In genomic region chr2:215311625-215312394, GRCh38 we compare ENCODE assay signal across 8 cellular contexts. TPM values are rescaled to one million over a fixed set of nuclear protein-coding genes. Genes with fewer than 3 reads are reported as not detected.
DNase-seq lines count a peak whose midpoint lies in the region; ATAC-seq and TF ChIP-seq lines count a peak whose summit lies in the region.

Gene ATIC, plus strand, starts transcription at chr2:215312059. Its CDS starts 84 bp downstream, at chr2:215312143.

- H3K9me2 ChIP-seq in DOHH2 (replicated peaks; ENCODE audit: control insufficient read depth, low read length) (no peaks in the 10 kb centered on the region), GM23338 (ENCODE audit: insufficient read depth) (0 out of 2 replicates have a peak, but pooled peaks cover 2% of the 10 kb centered on the region)

- H3K9me3 Mint-ChIP-seq in GM23338, result no peaks in the 10 kb centered on the region; the same call in 2 of the 3 replicates
- H3K9me3 Mint-ChIP-seq in activated T-helper 17 cell treated with anti-CD3 and anti-CD28 coated beads, Interleukin-2, amount 50 U/mL, for 72 hours, result no peaks in the 10 kb centered on the region
- H3K9me3 Mint-ChIP-seq in naive thymus-derived CD8-positive, alpha-beta T cell, result no peaks in the 10 kb centered on the region

- peak within 1 kb of the TSS; percentile 78 for H3K9ac ChIP-seq in fibroblast of lung (ENCODE audit: insufficient read depth, low read length)

- H3K4me2 ChIP-seq in DOHH2 (ENCODE audit: low read length), result peak within 1 kb of the TSS; percentile 79
- H3K4me2 ChIP-seq in GM23338, result peak within 1 kb of the TSS; percentile 76
- peak within 1 kb of the TSS; percentile 100 for H3K4me2 ChIP-seq in fibroblast of lung (ENCODE audit: extremely low read depth, insufficient read depth, low read length)

- peak; percentile 97 for DNase-seq in GM23338 (ENCODE audit: low spot score)
- DNase-seq in LHCN-M2 (ENCODE audit: low read depth), result peak; percentile 90
- DNase-seq in RPMI8226, result peak; percentile 93
- peak; percentile 91 to 94 for DNase-seq in fibroblast of lung (ENCODE audit: low read depth in 2 of 2)
- peak; percentile 77 to 90 (median 84) for DNase-seq in naive thymus-derived CD8-positive, alpha-beta T cell
- DNase-seq in stimulated activated naive CD4-positive, alpha-beta T cell (lab: John Stamatoyannopoulos, UW), result peak; percentile 70 to 83 (median 78)

- no peaks in the 10 kb centered on the region for H3K27me3 ChIP-seq in DOHH2 (ENCODE audit: control insufficient read depth, low read length)
- no peaks in the 10 kb centered on the region for H3K27me3 ChIP-seq in GM23338 (ENCODE audit: insufficient read depth)
- no peaks in the 10 kb centered on the region for H3K27me3 ChIP-seq in fibroblast of lung (ENCODE audit: control insufficient read depth, insufficient read depth, low read length)

- H3F3A ChIP-seq in DOHH2 (ENCODE audit: control insufficient read depth, insufficient read depth) (no peaks in the 10 kb centered on the region), GM23338 (replicated peaks; ENCODE audit: low read depth) (no peaks in the 10 kb centered on the region)

- no peaks in the 10 kb centered on the region for H3K9me3 ChIP-seq in DOHH2 (ENCODE audit: control insufficient read depth, insufficient read depth, low read length)
- H3K9me3 ChIP-seq in fibroblast of lung (ENCODE audit: control insufficient read depth, insufficient read depth, low read depth, low read length), result no peaks in the 10 kb centered on the region

- POLR2A ChIA-PET in naive thymus-derived CD8-positive, alpha-beta T cell (lab: Charles Lee), result interaction anchor here (0.6 to 1.3 kb wide), 5 partner anchors 41 to 797 kb away, joined by 3 to 5 read pairs (median 3); partner anchors contain the start of gene XRCC5

- H3K36me3 ChIP-seq in DOHH2 (ENCODE audit: control insufficient read depth, low read length) (peaks cover 48% of the 10 kb centered on the region), GM23338 (ENCODE audit: insufficient read depth) (peaks cover 23% of the 10 kb centered on the region; the same call in 1 of the 2 replicates), fibroblast of lung (ENCODE audit: control insufficient read depth, insufficient read depth, low read length) (no peaks in the 10 kb centered on the region)

- peak within 1 kb of the TSS; percentile 94 for H3K4me3 Mint-ChIP-seq in GM23338
- H3K4me3 Mint-ChIP-seq in activated T-helper 17 cell treated with anti-CD3 and anti-CD28 coated beads, Interleukin-2, amount 50 U/mL, for 72 hours, result peak within 1 kb of the TSS; percentile 91
- peak within 1 kb of the TSS; percentile 85 to 96 (median 95) for H3K4me3 Mint-ChIP-seq in naive thymus-derived CD8-positive, alpha-beta T cell

- peaks cover 10% of the 10 kb centered on the region for H3K27me3 Mint-ChIP-seq in GM23338 (ENCODE audit: insufficient read depth, low read depth, poor library complexity)
- H3K27me3 Mint-ChIP-seq in activated T-helper 17 cell treated with anti-CD3 and anti-CD28 coated beads, Interleukin-2, amount 50 U/mL, for 72 hours, result no peaks in the 10 kb centered on the region
- H3K27me3 Mint-ChIP-seq in naive thymus-derived CD8-positive, alpha-beta T cell, result peaks cover 0 to under 1% (median 0%) of the 10 kb centered on the region in 5 donors

- peak within 1 kb of the TSS; percentile 94 for H3K27ac Mint-ChIP-seq in GM23338
- H3K27ac Mint-ChIP-seq in activated T-helper 17 cell treated with anti-CD3 and anti-CD28 coated beads, Interleukin-2, amount 50 U/mL, for 72 hours, result peak within 1 kb of the TSS; percentile 90
- peak within 1 kb of the TSS; percentile 81 to 97 (median 92) for H3K27ac Mint-ChIP-seq in naive thymus-derived CD8-positive, alpha-beta T cell

- H3K4me3 ChIP-seq in DOHH2 (ENCODE audit: low read length) (peak within 1 kb of the TSS; percentile 77), GM23338 (peak within 1 kb of the TSS; percentile 59), fibroblast of lung (replicated peaks in 1 of 4; ENCODE audit: control extremely low read depth in 1 of 4, insufficient read depth in 1 of 4, low read depth in 3 of 4, low read length in 4 of 4) (peak within 1 kb of the TSS; percentile 73 to 95 (median 84))

- peaks cover 39% of the 10 kb centered on the region for H3K4me1 ChIP-seq in DOHH2 (ENCODE audit: control insufficient read depth, low read length)
- H3K4me1 ChIP-seq in GM23338 (ENCODE audit: insufficient read depth), result peaks cover 14% of the 10 kb centered on the region
- H3K4me1 ChIP-seq in fibroblast of lung (ENCODE audit: control insufficient read depth, extremely low read depth, insufficient read depth, low read length), result peaks cover 5% of the 10 kb centered on the region

- peaks cover 19% of the 10 kb centered on the region for H3K4me1 Mint-ChIP-seq in GM23338
- H3K4me1 Mint-ChIP-seq in activated T-helper 17 cell treated with anti-CD3 and anti-CD28 coated beads, Interleukin-2, amount 50 U/mL, for 72 hours, result peaks cover 17% of the 10 kb centered on the region
- peaks cover 17 to 40% (median 38%) of the 10 kb centered on the region in 4 donors for H3K4me1 Mint-ChIP-seq in naive thymus-derived CD8-positive, alpha-beta T cell

- H3K79me2 ChIP-seq in DOHH2 (ENCODE audit: control insufficient read depth, low read length) (peaks cover 52% of the 10 kb centered on the region), GM23338 (replicated peaks; ENCODE audit: insufficient read depth) (peaks cover 51% of the 10 kb centered on the region), fibroblast of lung (ENCODE audit: control insufficient read depth, insufficient read depth, low read length) (peaks cover 4% of the 10 kb centered on the region)

- ATAC-seq in GM23338, result peak; percentile 97
- peak; percentile 98 for ATAC-seq in activated T-helper 17 cell treated with anti-CD3 and anti-CD28 coated beads, Interleukin-2, amount 50 U/mL, for 72 hours (replicated peaks)
- peak; percentile 96 to 97 for ATAC-seq in naive thymus-derived CD8-positive, alpha-beta T cell

- H4K20me1 ChIP-seq in DOHH2 (ENCODE audit: control insufficient read depth, insufficient read depth, low read depth, low read length) (no peaks in the 10 kb centered on the region), GM23338 (replicated peaks; ENCODE audit: insufficient read depth) (0 out of 2 replicates have a peak, but pooled peaks cover 10% of the 10 kb centered on the region), fibroblast of lung (ENCODE audit: control insufficient read depth, extremely low read depth, insufficient read depth, low read length) (no peaks in the 10 kb centered on the region)

- TF ChIP-seq CTCF in DOHH2 (IDR thresholded peaks at IDR 0.05; ENCODE audit: low read depth, low read length, poor library complexity, severe bottlenecking) (no peak), GM23338 (conservative IDR thresholded peaks at IDR 0.05; ENCODE audit: low read depth in 2 of 2) (no peak), fibroblast of lung (conservative IDR thresholded peaks at IDR 0.05 in 1 of 2, IDR thresholded peaks at IDR 0.05 in 1 of 2; ENCODE audit: low read depth in 1 of 2, low read length in 2 of 2) (no peak)

- H3K27ac ChIP-seq in DOHH2 (ENCODE audit: low read depth, low read length) (peak within 1 kb of the TSS; percentile 43), GM23338 (ENCODE audit: low read depth) (peak within 1 kb of the TSS; percentile 77; the same call in 1 of the 2 replicates), fibroblast of lung (ENCODE audit: insufficient read depth, low read length) (peak within 1 kb of the TSS; percentile 88)

- peaks cover 44% of the 10 kb centered on the region for H3K36me3 Mint-ChIP-seq in GM23338 (ENCODE audit: low read depth)
- H3K36me3 Mint-ChIP-seq in activated T-helper 17 cell treated with anti-CD3 and anti-CD28 coated beads, Interleukin-2, amount 50 U/mL, for 72 hours (ENCODE audit: low read depth), result peaks cover 43% of the 10 kb centered on the region
- peaks cover 5 to 28% (median 22%) of the 10 kb centered on the region in 3 donors for H3K36me3 Mint-ChIP-seq in naive thymus-derived CD8-positive, alpha-beta T cell

- peak within 1 kb of the TSS; percentile 97 for H2AFZ ChIP-seq in GM23338
- peak within 1 kb of the TSS; percentile 92 for H2AFZ ChIP-seq in fibroblast of lung (ENCODE audit: low read length)

TF ChIP-seq in GM23338, 12 proteins besides CTCF, POLR2A, EP300 and RAD21:
- TF ChIP-seq POLR2AphosphoS5 (IDR thresholded peaks at IDR 0.05; ENCODE audit: low read depth) (peak; percentile 86), ETS1 (IDR thresholded peaks at IDR 0.05) (no peak), ZNF114 (CRISPR knock-in tag; IDR thresholded peaks at IDR 0.05) (no peak)
TF ChIP-seq in GM23338: peak in this region for 1.

RNA-seq across cellular contexts. Expression of gene ATIC, which starts in this region (rescaled TPM):
- total RNA-seq in GM23338 (2014; rRNA removed; shearing (Covaris generic)), result 118 and 141 TPM in 2 replicates
- polyA plus RNA-seq in GM23338 (2016; fragmentation: Nextera tagmentation; extraction: Ambion mirVana), result 182 and 185 TPM in 2 replicates
- total RNA-seq in LHCN-M2 (2014; rRNA removed), result 23.4 and 26.7 TPM in 2 replicates
- 181 TPM for polyA plus RNA-seq in LHCN-M2 (2012)
- 100 to 1,000 TPM; 117 to 247 TPM for total RNA-seq in activated T-helper 17 cell treated with anti-CD3 and anti-CD28 coated beads, Interleukin-2, amount 50 U/mL, for 72 hours
- total RNA-seq in fibroblast of lung, result 35.4 and 40.3 TPM in 2 replicates
- 92.7 and 119 TPM in 2 replicates for polyA plus RNA-seq in fibroblast of lung
- 131 and 194 TPM in 2 replicates for polyA plus RNA-seq in fibroblast of lung (2012)
- polyA minus RNA-seq in fibroblast of lung (ENCODE audit: low replicate concordance), result 62.0 and 116 TPM in 2 replicates
- total RNA-seq in naive thymus-derived CD8-positive, alpha-beta T cell, result 100 to 1,000 TPM in 1 of 2 experiments, 10 to 100 TPM in 1; 94.7 to 102 TPM
- polyA plus RNA-seq in naive thymus-derived CD8-positive, alpha-beta T cell, result 100 to 1,000 TPM; 159 to 184 (median 184) TPM

Comparison
In these comparisons a context has a peak if more than half of its experiments do, and no peak if none do; other contexts are left out.
1. Peak in every context shown above with its lines: DNase-seq, ATAC-seq, H3K4me3 ChIP-seq and H3K27ac ChIP-seq.